28 cellular contexts compared by ENCODE assay signal in the genomic region with DNA sequence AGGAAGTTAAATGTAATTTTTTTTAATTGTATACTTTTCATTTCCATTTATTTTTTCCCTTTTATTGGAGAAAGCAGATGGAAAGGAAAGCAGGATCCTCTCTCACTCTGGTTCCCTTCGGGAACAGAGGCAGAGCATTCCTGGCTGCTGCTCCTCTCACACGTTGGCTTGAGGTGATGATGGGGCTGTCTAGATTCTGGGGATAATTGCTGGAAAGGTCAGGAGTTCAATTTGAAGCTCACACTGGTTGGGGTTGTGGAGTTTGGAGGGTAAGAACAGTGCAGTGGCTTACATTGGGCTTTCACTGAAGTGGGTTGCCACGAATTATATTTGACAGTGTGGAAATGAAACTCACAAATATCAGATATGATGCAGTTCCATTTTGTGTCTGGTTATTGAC. TPM values are rescaled to one million over a fixed set of nuclear protein-coding genes. Genes with fewer than 3 reads are reported as not detected.
"Had no signal": no experiment of that assay in that cellular context is flagged by ENCODE, and none has a peak within 500 bp of the region (broad histone marks: within the 10 kb centered on the region; RNA-seq: fewer than 3 reads in every experiment).

No MANE protein-coding gene starts in this region.

- H3K9me3 Mint-ChIP-seq: activated B cell treated with CpG ODN at 0.5 μM for 24 hours; activated naive CD4-positive, alpha-beta T cell treated with anti-CD3 and anti-CD28 coated beads, Interleukin-2, amount 50 U/mL, for 72 hours; activated T-cell treated with anti-CD3 and anti-CD28 coated beads, Interleukin-2, amount 50 U/mL, for 24 hours; activated T-helper 17 cell treated with anti-CD3 and anti-CD28 coated beads, Interleukin-2, amount 50 U/mL, for 72 hours; effector memory CD8-positive, alpha-beta T cell; stimulated activated naive CD8-positive, alpha-beta T cell treated with anti-CD3 and anti-CD28 coated beads, Interleukin-15, amount 100 ng/mL, for 72 hours; T-helper 1 cell treated with Interleukin-12 subunit alpha and Interleukin-12 subunit beta and Interleukin-4 antibody, amounts not matched to agents 30 μg/mL and 1 μg/mL, for 36 hours had no signal

- H3K9ac ChIP-seq: parathyroid adenoma had no signal

- H3K9me3 ChIP-seq: colonic mucosa, esophagus squamous epithelium, gastrocnemius medialis, lower lobe of right lung, right lobe of liver, suprapubic skin, transverse colon, vagina had no signal

- H3K79me2 ChIP-seq: parathyroid adenoma had no signal

- H3K4me1 ChIP-seq: colonic mucosa, parathyroid adenoma, suprapubic skin, transverse colon had no signal

- H3K27ac Mint-ChIP-seq: activated B cell treated with CpG ODN at 0.5 μM for 24 hours; activated CD4-positive, alpha-beta T cell treated with anti-CD3 and anti-CD28 coated beads for 36 hours; activated naive CD4-positive, alpha-beta T cell treated with anti-CD3 and anti-CD28 coated beads, Interleukin-2, amount 50 U/mL, for 72 hours; activated T-cell treated with anti-CD3 and anti-CD28 coated beads, Interleukin-2, amount 50 U/mL, for 24 hours; activated T-helper 17 cell treated with anti-CD3 and anti-CD28 coated beads, Interleukin-2, amount 50 U/mL, for 72 hours; effector memory CD8-positive, alpha-beta T cell; naive thymus-derived CD4-positive, alpha-beta T cell; stimulated activated effector memory CD8-positive, alpha-beta T cell treated with anti-CD3 and anti-CD28 coated beads, Interleukin-12 subunit alpha, Interleukin-12 subunit beta, amount 100 ng/mL, for 72 hours; stimulated activated naive CD8-positive, alpha-beta T cell treated with anti-CD3 and anti-CD28 coated beads, Interleukin-15, amount 100 ng/mL, for 72 hours; T-helper 1 cell treated with Interleukin-12 subunit alpha and Interleukin-12 subunit beta and Interleukin-4 antibody, amounts not matched to agents 30 μg/mL and 1 μg/mL, for 36 hours had no signal

- DNase-seq: activated B cell treated with CpG ODN at 0.5 μM for 24 hours; activated CD4-positive, alpha-beta T cell treated with anti-CD3 and anti-CD28 coated beads for 36 hours; activated CD4-positive, alpha-beta T cell treated with anti-CD3 and anti-CD28 coated beads, Interleukin-2, amount 50 U/mL, for 4 hours; activated CD8-positive, alpha-beta memory T cell treated with anti-CD3 and anti-CD28 coated beads for 24 hours; activated CD8-positive, alpha-beta memory T cell treated with anti-CD3 and anti-CD28 coated beads, Interleukin-2, amount 50 U/mL, for 4 hours; activated T-cell treated with anti-CD3 and anti-CD28 coated beads, Interleukin-2, amount 50 U/mL, for 24 hours; aorta; colonic mucosa; dorsolateral prefrontal cortex; effector memory CD8-positive, alpha-beta T cell; esophagus squamous epithelium; gastrocnemius medialis; head of caudate nucleus; lower lobe of right lung; naive thymus-derived CD4-positive, alpha-beta T cell; right lobe of liver; small intestine; stimulated activated CD4-positive, alpha-beta T cell treated with anti-CD3 and anti-CD28 coated beads, Interleukin-2, amount 100 ng/mL, for 24 hours; stimulated activated naive CD8-positive, alpha-beta T cell treated with anti-CD3 and anti-CD28 coated beads, Interleukin-15, amount 100 ng/mL, for 72 hours; T1000; transverse colon had no signal

- H3K36me3 ChIP-seq: colonic mucosa, esophagus squamous epithelium, gastrocnemius medialis, lower lobe of right lung, right lobe of liver, suprapubic skin, transverse colon, vagina had no signal

- H3K4me1 Mint-ChIP-seq: activated B cell treated with CpG ODN at 0.5 μM for 24 hours; activated CD4-positive, alpha-beta T cell treated with anti-CD3 and anti-CD28 coated beads for 36 hours; activated T-helper 17 cell treated with anti-CD3 and anti-CD28 coated beads, Interleukin-2, amount 50 U/mL, for 72 hours; naive thymus-derived CD4-positive, alpha-beta T cell; stimulated activated effector memory CD8-positive, alpha-beta T cell treated with anti-CD3 and anti-CD28 coated beads, Interleukin-12 subunit alpha, Interleukin-12 subunit beta, amount 100 ng/mL, for 72 hours; stimulated activated naive CD8-positive, alpha-beta T cell treated with anti-CD3 and anti-CD28 coated beads, Interleukin-15, amount 100 ng/mL, for 72 hours had no signal

- ATAC-seq: activated CD4-positive, alpha-beta T cell treated with anti-CD3 and anti-CD28 coated beads for 36 hours; activated naive CD4-positive, alpha-beta T cell treated with anti-CD3 and anti-CD28 coated beads, Interleukin-2, amount 50 U/mL, for 72 hours; activated T-helper 17 cell treated with anti-CD3 and anti-CD28 coated beads, Interleukin-2, amount 50 U/mL, for 72 hours; effector memory CD8-positive, alpha-beta T cell; gastrocnemius medialis; lower lobe of right lung; naive thymus-derived CD4-positive, alpha-beta T cell; right lobe of liver; stimulated activated effector memory CD8-positive, alpha-beta T cell treated with anti-CD3 and anti-CD28 coated beads, Interleukin-12 subunit alpha, Interleukin-12 subunit beta, amount 100 ng/mL, for 72 hours; stimulated activated naive CD8-positive, alpha-beta T cell treated with anti-CD3 and anti-CD28 coated beads, Interleukin-15, amount 100 ng/mL, for 72 hours had no signal

- H3K27me3 Mint-ChIP-seq: effector memory CD8-positive, alpha-beta T cell; stimulated activated naive CD8-positive, alpha-beta T cell treated with anti-CD3 and anti-CD28 coated beads, Interleukin-15, amount 100 ng/mL, for 72 hours had no signal

- H3K36me3 Mint-ChIP-seq: activated naive CD4-positive, alpha-beta T cell treated with anti-CD3 and anti-CD28 coated beads, Interleukin-2, amount 50 U/mL, for 72 hours; naive thymus-derived CD4-positive, alpha-beta T cell; stimulated activated effector memory CD8-positive, alpha-beta T cell treated with anti-CD3 and anti-CD28 coated beads, Interleukin-12 subunit alpha, Interleukin-12 subunit beta, amount 100 ng/mL, for 72 hours had no signal

- H3K27me3 ChIP-seq: colonic mucosa, dorsolateral prefrontal cortex, esophagus squamous epithelium, gastrocnemius medialis, right lobe of liver, suprapubic skin, transverse colon, vagina had no signal

- H3K27ac ChIP-seq: colonic mucosa, dorsolateral prefrontal cortex, esophagus squamous epithelium, gastrocnemius medialis, lower lobe of right lung, parathyroid adenoma, right lobe of liver, suprapubic skin, transverse colon, vagina had no signal

- H2AFZ ChIP-seq: parathyroid adenoma had no signal

- H3K4me3 ChIP-seq: colonic mucosa, dorsolateral prefrontal cortex, esophagus squamous epithelium, gastrocnemius medialis, lower lobe of right lung, right lobe of liver, suprapubic skin, transverse colon, vagina had no signal

- H3K4me3 Mint-ChIP-seq: activated B cell treated with CpG ODN at 0.5 μM for 24 hours; activated CD4-positive, alpha-beta T cell treated with anti-CD3 and anti-CD28 coated beads for 36 hours; activated T-cell treated with anti-CD3 and anti-CD28 coated beads, Interleukin-2, amount 50 U/mL, for 24 hours; activated T-helper 17 cell treated with anti-CD3 and anti-CD28 coated beads, Interleukin-2, amount 50 U/mL, for 72 hours; effector memory CD8-positive, alpha-beta T cell; naive thymus-derived CD4-positive, alpha-beta T cell; stimulated activated effector memory CD8-positive, alpha-beta T cell treated with anti-CD3 and anti-CD28 coated beads, Interleukin-12 subunit alpha, Interleukin-12 subunit beta, amount 100 ng/mL, for 72 hours; stimulated activated naive CD8-positive, alpha-beta T cell treated with anti-CD3 and anti-CD28 coated beads, Interleukin-15, amount 100 ng/mL, for 72 hours; T-helper 1 cell treated with Interleukin-12 subunit alpha and Interleukin-12 subunit beta and Interleukin-4 antibody, amounts not matched to agents 30 μg/mL and 1 μg/mL, for 36 hours had no signal

RNA-seq across cellular contexts. Expression of a gene that starts 57.6 kb away (rescaled TPM):
- total RNA-seq: activated B cell treated with CpG ODN at 0.5 μM for 24 hours; activated CD4-positive, alpha-beta T cell treated with anti-CD3 and anti-CD28 coated beads for 36 hours; activated naive CD4-positive, alpha-beta T cell treated with anti-CD3 and anti-CD28 coated beads, Interleukin-2, amount 50 U/mL, for 72 hours; activated T-helper 17 cell treated with anti-CD3 and anti-CD28 coated beads, Interleukin-2, amount 50 U/mL, for 72 hours; naive thymus-derived CD4-positive, alpha-beta T cell had no signal
